9 cellular contexts compared by ENCODE assay signal in genomic region chr20:24160563-24161355, GRCh38.
DNase-seq lines count a peak whose midpoint lies in the region; ATAC-seq, FAIRE-seq and TF ChIP-seq lines count a peak whose summit lies in the region.
"Had no signal": no experiment of that assay in that cellular context is flagged by ENCODE, and none has a peak within 500 bp of the region (broad histone marks: within the 10 kb centered on the region; RNA-seq: fewer than 3 reads in every experiment).

No MANE protein-coding gene starts in this region.

- no peaks in the 10 kb centered on the region for H3K4me1 Mint-ChIP-seq in neural crest cell
- peaks cover 2% of the 10 kb centered on the region for H3K4me1 Mint-ChIP-seq in activated T-cell treated with anti-CD3 and anti-CD28 coated beads, Interleukin-2, amount 50 U/mL, for 24 hours (ENCODE audit: low read depth)

- TF ChIP-seq CTCF in neural crest cell (conservative IDR thresholded peaks at IDR 0.05): peak; percentile 78

- no peak overlapping the region for H3K27ac Mint-ChIP-seq in neural crest cell (ENCODE audit: unreplicated experiment)
- H3K27ac Mint-ChIP-seq in activated T-cell treated with anti-CD3 and anti-CD28 coated beads, Interleukin-2, amount 50 U/mL, for 24 hours: no peak overlapping the region

- FAIRE-seq in H54 (lab: Jason Lieb, UNC): no peak
- FAIRE-seq: TTC549 had no signal

- peaks cover 5% of the 10 kb centered on the region for H3K27me3 Mint-ChIP-seq in neural crest cell (ENCODE audit: low read depth)
- no peaks in the 10 kb centered on the region for H3K27me3 Mint-ChIP-seq in activated T-cell treated with anti-CD3 and anti-CD28 coated beads, Interleukin-2, amount 50 U/mL, for 24 hours

- peaks cover 4% of the 10 kb centered on the region for H3K9me3 Mint-ChIP-seq in neural crest cell
- H3K9me3 Mint-ChIP-seq in activated T-cell treated with anti-CD3 and anti-CD28 coated beads, Interleukin-2, amount 50 U/mL, for 24 hours: no peaks in the 10 kb centered on the region

- ATAC-seq in GM21786 (IDR thresholded peaks at IDR 0.05; ENCODE audit: unreplicated experiment): no peak

- no peak overlapping the region for H3K4me3 Mint-ChIP-seq in neural crest cell
- H3K4me3 Mint-ChIP-seq in activated T-cell treated with anti-CD3 and anti-CD28 coated beads, Interleukin-2, amount 50 U/mL, for 24 hours: no peak overlapping the region

- no peaks in the 10 kb centered on the region for H3K36me3 Mint-ChIP-seq in neural crest cell (ENCODE audit: low read depth)
- no peaks in the 10 kb centered on the region for H3K36me3 Mint-ChIP-seq in activated T-cell treated with anti-CD3 and anti-CD28 coated beads, Interleukin-2, amount 50 U/mL, for 24 hours (ENCODE audit: low read depth)

- TF ChIP-seq POLR2A in H54 (IDR thresholded peaks at IDR 0.05; ENCODE audit: low read depth, low read length): no peak

- peak; percentile 53 for DNase-seq in COLO829 (ENCODE audit: low spot score)
- peak; percentile 25 for DNase-seq in H54 (ENCODE audit: insufficient read length, low spot score)
- DNase-seq in RPMI8226: peak; percentile 42
- DNase-seq in fibroblast of peridontal ligament (ENCODE audit: extremely low read depth): peak; percentile 51
- DNase-seq in neural crest cell (ENCODE audit: low read depth, low spot score): peak; percentile 54
- no peak for DNase-seq in activated T-cell treated with anti-CD3 and anti-CD28 coated beads, Interleukin-2, amount 50 U/mL, for 24 hours
- no peak for DNase-seq in NK-92 (lab: John Stamatoyannopoulos, UW; ENCODE audit: unreplicated experiment)

Comparison
In these comparisons a context has a peak if more than half of its experiments do, and no peak if none do; other contexts are left out.
1. DNase-seq: peak in COLO829 (single experiment), H54 (single experiment), RPMI8226 (single experiment), fibroblast of peridontal ligament (single experiment) and neural crest cell (single experiment); none in activated T-cell treated with anti-CD3 and anti-CD28 coated beads, Interleukin-2, amount 50 U/mL, for 24 hours (single experiment) and NK-92 (single experiment).